9 cellular contexts compared by ENCODE assay signal in the genomic region with DNA sequence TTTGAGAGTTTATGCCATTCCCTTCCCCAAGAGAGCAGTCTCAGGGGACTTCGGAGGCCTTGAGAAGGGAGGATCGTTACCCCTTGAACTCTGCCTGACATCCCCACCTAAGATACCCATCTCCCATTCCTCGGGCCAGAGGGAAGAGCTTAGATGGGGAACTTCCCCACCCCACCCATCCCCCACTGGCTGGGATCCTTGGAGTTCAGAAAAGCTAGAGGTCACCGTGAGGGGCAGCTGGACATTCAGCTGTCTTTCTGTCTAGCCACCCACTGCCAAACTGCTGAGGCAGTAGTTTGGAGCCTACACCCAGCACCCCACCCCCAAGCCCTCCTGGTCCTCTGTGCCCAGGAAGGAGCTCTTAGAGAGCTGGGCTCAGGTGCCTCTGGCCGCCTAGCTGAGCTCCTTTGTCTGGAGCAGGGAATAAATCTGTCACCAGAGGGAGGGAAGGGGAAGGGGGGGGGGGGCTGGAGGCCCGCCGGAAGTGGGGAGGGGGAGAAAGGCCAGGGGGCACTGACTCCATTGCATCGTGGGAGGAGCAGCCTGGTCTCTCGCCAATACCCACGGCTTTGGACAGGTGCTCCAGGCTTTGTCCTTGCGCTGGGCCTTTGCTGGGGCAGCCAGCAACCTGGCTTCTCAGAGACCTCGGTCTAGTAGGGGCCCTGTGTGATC. TPM values are rescaled to one million over a fixed set of nuclear protein-coding genes. Genes with fewer than 3 reads are reported as not detected.
DNase-seq lines count a peak whose midpoint lies in the region; TF ChIP-seq lines count a peak whose summit lies in the region.
"Had no signal": no experiment of that assay in that cellular context is flagged by ENCODE, and none has a peak within 500 bp of the region (broad histone marks: within the 10 kb centered on the region; RNA-seq: fewer than 3 reads in every experiment).

No MANE protein-coding gene starts in this region.

- H3K4me2 ChIP-seq in GM23248 (ENCODE audit: unreplicated experiment) = peak overlapping the region; percentile 32

- H3K9me3 ChIP-seq in GM23248 (ENCODE audit: low read depth) = no peaks in the 10 kb centered on the region
- H3K9me3 ChIP-seq in adipocyte (ENCODE audit: control insufficient read depth, low read length) = no peaks in the 10 kb centered on the region

- no peaks in the 10 kb centered on the region for H4K20me1 ChIP-seq in GM23248 (ENCODE audit: insufficient read depth)

- no peaks in the 10 kb centered on the region for H3K9me3 Mint-ChIP-seq in mesothelial cell of epicardium

- H3K27ac ChIP-seq in GM23248 = no peak overlapping the region

- H3K36me3 ChIP-seq in GM23248 (ENCODE audit: low read depth) (no peaks in the 10 kb centered on the region), adipocyte (ENCODE audit: control insufficient read depth, insufficient read depth, low read length, severe bottlenecking) (peaks cover 10% of the 10 kb centered on the region)

- TF ChIP-seq CTCF in mesothelial cell of epicardium (IDR thresholded peaks at IDR 0.05; ENCODE audit: unreplicated experiment) (no peak), GM20000 (IDR thresholded peaks at IDR 0.05; ENCODE audit: extremely low read depth, missing control alignments) (no peak)

- H3K4me3 ChIP-seq in GM23248 (no peak overlapping the region; the same call in 1 of the 2 replicates), adipocyte (ENCODE audit: low read length) (peak overlapping the region; percentile 70)
- H3K4me3 ChIP-seq: GM12878 had no signal

- H3K79me2 ChIP-seq in GM23248 (ENCODE audit: insufficient read depth) = no peaks in the 10 kb centered on the region

- H3K27me3 ChIP-seq in GM23248 (replicated peaks; ENCODE audit: insufficient read depth) = no peaks in the 10 kb centered on the region; the same call in 1 of the 2 replicates
- peaks cover 17% of the 10 kb centered on the region for H3K27me3 ChIP-seq in adipocyte (replicated peaks; ENCODE audit: control insufficient read depth, insufficient read depth, low read length)

- peaks cover 11% of the 10 kb centered on the region for H3K4me1 Mint-ChIP-seq in mesothelial cell of epicardium

- in situ Hi-C loops in GM23248 (cut with MboI) = no loop called here

- no peaks in the 10 kb centered on the region for H3K9me2 ChIP-seq in GM23248 (ENCODE audit: insufficient read depth)

- no peaks in the 10 kb centered on the region for H3K4me1 ChIP-seq in GM23248 (ENCODE audit: insufficient read depth)
- H3K4me1 ChIP-seq in adipocyte (ENCODE audit: control insufficient read depth, insufficient read depth, low read length) = peaks cover 9% of the 10 kb centered on the region

- H3K4me3 Mint-ChIP-seq in mesothelial cell of epicardium = peak overlapping the region; percentile 52

- no peak overlapping the region for H2AFZ ChIP-seq in GM23248

- peaks cover under 1% of the 10 kb centered on the region for H3K36me3 Mint-ChIP-seq in mesothelial cell of epicardium

- H3K27ac Mint-ChIP-seq in mesothelial cell of epicardium = no peak overlapping the region

- 49 to 66% methylated on average over 6 to 12 of the region's 12 CpGs for WGBS in GM23248 (ENCODE audit: low coverage in 1 of 2, low lambda C conversion rate in 2 of 2, missing lambda C conversion rate in 2 of 2), 2 experiments

- H3K9ac ChIP-seq in GM23248 (no peak overlapping the region), adipocyte (ENCODE audit: low read length) (no peak overlapping the region)

- DNase-seq in 8988T = peak; percentile 54
- no peak for DNase-seq in GM23248
- no peak for DNase-seq in adipocyte (ENCODE audit: low read depth)
- DNase-seq in mesothelial cell of epicardium (ENCODE audit: low spot score in 2 of 2, unreplicated experiment in 2 of 2) = no peak
- no peak for DNase-seq in GM20000 (ENCODE audit: low spot score)
- no peak for DNase-seq in SIG-M5 treated with dmso at 0.1 percent for 504 hours (lab: John Stamatoyannopoulos, UW; ENCODE audit: unreplicated experiment)
- no peak for DNase-seq in foreskin melanocyte
- DNase-seq in SKM-1 (lab: John Stamatoyannopoulos, UW; ENCODE audit: unreplicated experiment) = no peak

- H3K27me3 Mint-ChIP-seq in mesothelial cell of epicardium (ENCODE audit: low read depth) = peaks cover 48% of the 10 kb centered on the region

- no peaks in the 10 kb centered on the region for H3F3A ChIP-seq in GM23248 (ENCODE audit: insufficient read depth)

RNA-seq across cellular contexts. Expression of a gene that starts 1.0 kb away (rescaled TPM):
- not detected in 2 replicates for total RNA-seq in GM23248 (2014; rRNA removed; shearing (Covaris generic))
- 0.19 and 0.36 TPM in 2 replicates for polyA plus RNA-seq in GM23248 (2016; fragmentation: Nextera tagmentation; extraction: Ambion mirVana)
- 3.0 to 4.1 TPM (median 3.7 TPM) in 3 replicates for total RNA-seq in mesothelial cell of epicardium

RNA-seq across cellular contexts. Expression of a gene that starts 15.7 kb away (rescaled TPM):
- 9.6 and 10.9 TPM in 2 replicates for total RNA-seq in GM23248 (2014; rRNA removed; shearing (Covaris generic))
- 9.2 and 9.6 TPM in 2 replicates for polyA plus RNA-seq in GM23248 (2016; fragmentation: Nextera tagmentation; extraction: Ambion mirVana)
- 14.5 to 16.7 TPM (median 15.4 TPM) in 3 replicates for total RNA-seq in mesothelial cell of epicardium

RNA-seq across cellular contexts. Expression of a gene that starts 38.6 kb away (rescaled TPM):
- not detected in 2 replicates for total RNA-seq in GM23248 (2014; rRNA removed; shearing (Covaris generic))
- polyA plus RNA-seq in GM23248 (2016; fragmentation: Nextera tagmentation; extraction: Ambion mirVana) = 1.9 and 2.1 TPM in 2 replicates
- 5.5 to 6.2 TPM (median 5.7 TPM) in 3 replicates for total RNA-seq in mesothelial cell of epicardium
- total RNA-seq: GM12878 had no signal

RNA-seq across cellular contexts. Expression of a gene that starts 49.0 kb away (rescaled TPM):
- 112 and 166 TPM in 2 replicates for total RNA-seq in GM23248 (2014; rRNA removed; shearing (Covaris generic))
- 135 and 140 TPM in 2 replicates for polyA plus RNA-seq in GM23248 (2016; fragmentation: Nextera tagmentation; extraction: Ambion mirVana)
- 50.9 to 53.7 TPM (median 53.2 TPM) in 3 replicates for total RNA-seq in mesothelial cell of epicardium

RNA-seq across cellular contexts. Expression of a gene that starts 51.4 kb away (rescaled TPM):
- total RNA-seq in GM23248 (2014; rRNA removed; shearing (Covaris generic)) = not detected in 2 replicates
- polyA plus RNA-seq in GM23248 (2016; fragmentation: Nextera tagmentation; extraction: Ambion mirVana) = not detected in 2 replicates
- total RNA-seq in mesothelial cell of epicardium = not detected in 3 replicates
- total RNA-seq: GM12878 had no signal
